ENCODE assay signal across 8 cellular contexts in the genomic region with DNA sequence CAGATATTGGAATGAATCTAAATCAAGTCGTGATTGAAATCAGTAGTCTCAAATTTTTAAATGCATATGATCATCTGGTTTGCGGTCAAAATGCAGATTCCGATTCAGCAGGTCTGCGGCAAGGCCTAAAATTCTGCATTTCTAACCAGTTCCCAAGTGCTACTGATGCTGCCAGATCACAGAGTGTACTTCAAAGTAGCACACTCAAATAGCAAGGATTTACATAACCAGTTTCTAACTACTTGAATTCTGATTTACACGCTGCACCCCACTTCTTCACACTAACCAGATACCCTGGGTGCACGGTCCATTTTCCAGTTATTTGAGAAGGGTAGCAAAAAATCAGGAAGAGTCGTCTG. TPM values are rescaled to one million over a fixed set of nuclear protein-coding genes. Genes with fewer than 3 reads are reported as not detected.
DNase-seq lines count a peak whose midpoint lies in the region; ATAC-seq and TF ChIP-seq lines count a peak whose summit lies in the region.

No MANE protein-coding gene starts in this region.

- H3K9me3 ChIP-seq in BE2C, result no peaks in the 10 kb centered on the region

- TF ChIP-seq CTCF in BE2C (IDR thresholded peaks at IDR 0.05; ENCODE audit: low read depth, low read length), result no peak

- H3K27ac Mint-ChIP-seq in naive B cell, result peak overlapping the region in 3 of 6 donors; percentile 18 to 89 (median 20)

- DNase-seq in BE2C (no peak), NAMALWA (ENCODE audit: low spot score) (peak; percentile 28), cerebellar cortex (ENCODE audit: low spot score) (peak; percentile 22), naive B cell (no peak), amniotic stem cell (lab: John Stamatoyannopoulos, UW) (no peak)
- DNase-seq in activated CD8-positive, alpha-beta memory T cell treated with anti-CD3 and anti-CD28 coated beads, Interleukin-2, amount 50 U/mL, for 48 hours, result no peak

- no peaks in the 10 kb centered on the region for H3K36me3 ChIP-seq in BE2C

- no peaks in the 10 kb centered on the region for H3K9me3 Mint-ChIP-seq in naive B cell

- no peaks in the 10 kb centered on the region for H3K27me3 ChIP-seq in BE2C

- peaks cover 0 to 6% (median 0%) of the 10 kb centered on the region in 3 donors for H3K27me3 Mint-ChIP-seq in naive B cell

- H3K4me1 Mint-ChIP-seq in naive B cell, result peaks cover 4 to 10% (median 10%) of the 10 kb centered on the region in 3 donors

- peak overlapping the region; percentile 82 for H3K4me3 ChIP-seq in BE2C (ENCODE audit: low read depth, low read length)

- H3K4me1 ChIP-seq in BE2C, result no peaks in the 10 kb centered on the region

- H3K4me3 Mint-ChIP-seq in naive B cell, result peak overlapping the region; percentile 83 to 96 (median 92)

- ATAC-seq in GM19025 (IDR thresholded peaks at IDR 0.05; ENCODE audit: low read depth, unreplicated experiment) (peak; percentile 9), naive B cell (ENCODE audit: low read depth in 2 of 2) (no peak), GM21360 (IDR thresholded peaks at IDR 0.05; ENCODE audit: unreplicated experiment) (no peak)

- H3K36me3 Mint-ChIP-seq in naive B cell, result peaks cover 0 to 4% of the 10 kb centered on the region in 2 donors

RNA-seq across cellular contexts. Expression of gene MBTPS2, which starts 0.8 kb away (rescaled TPM):
- polyA plus RNA-seq in BE2C (2012; ENCODE audit: insufficient read depth, insufficient read length, low read depth), result 12.6 TPM
- polyA plus RNA-seq in naive B cell (ENCODE audit: low read depth in 6 of 6), result 1 to 10 TPM; 5.4 to 7.9 (median 6.2) TPM

RNA-seq across cellular contexts. Expression of gene YY2, which starts 15.6 kb away (rescaled TPM):
- polyA plus RNA-seq in BE2C (2012; ENCODE audit: insufficient read depth, insufficient read length, low read depth), result 3.1 TPM
- under 1 TPM in 5 of 6 donors, not detected in 1; 0.35 to 0.96 (median 0.65) TPM for polyA plus RNA-seq in naive B cell (ENCODE audit: low read depth in 6 of 6)

Comparison
In these comparisons a context has a peak if more than half of its experiments do, and no peak if none do; other contexts are left out.
1. DNase-seq: peak in NAMALWA (single experiment) and cerebellar cortex (single experiment); none in BE2C (single experiment), naive B cell (single experiment), amniotic stem cell (single experiment) and activated CD8-positive, alpha-beta memory T cell treated with anti-CD3 and anti-CD28 coated beads, Interleukin-2, amount 50 U/mL, for 48 hours (single experiment).